Comparison of ENCODE assay signal across 8 cellular contexts in genomic region chr12:12704593-12705230, GRCh38. TPM values are rescaled to one million over a fixed set of nuclear protein-coding genes. Genes with fewer than 3 reads are reported as not detected.
A peak's percentile ranks its signal among the peaks of the same experiment; 100 is the strongest.
DNase-seq lines count a peak whose midpoint lies in the region; ATAC-seq, FAIRE-seq and TF ChIP-seq lines count a peak whose summit lies in the region.

No MANE protein-coding gene starts in this region.

- intact Hi-C loops in lower lobe of right lung (cut with DNase I): no loop called here

- no peak overlapping the region for H3K4me3 Mint-ChIP-seq in activated T-cell treated with anti-CD3 and anti-CD28 coated beads, Interleukin-2, amount 50 U/mL, for 4 hours

- no peaks in the 10 kb centered on the region for H3K36me3 Mint-ChIP-seq in activated T-cell treated with anti-CD3 and anti-CD28 coated beads, Interleukin-2, amount 50 U/mL, for 4 hours (ENCODE audit: insufficient read depth)

- TF ChIP-seq POLR2A in H54 (IDR thresholded peaks at IDR 0.05; ENCODE audit: low read depth, low read length): no peak

- no peaks in the 10 kb centered on the region for H3K27me3 ChIP-seq in lower lobe of right lung (ENCODE audit: low read depth)

- no peaks in the 10 kb centered on the region for H3K9me3 ChIP-seq in lower lobe of right lung

- no peaks in the 10 kb centered on the region for H3K36me3 ChIP-seq in lower lobe of right lung

- H3K4me1 ChIP-seq in lower lobe of right lung: peaks cover 19% of the 10 kb centered on the region

- H3K4me3 ChIP-seq in lower lobe of right lung: no peak overlapping the region

- peak overlapping the region; percentile 8 for H3K27ac ChIP-seq in lower lobe of right lung

- H3K4me1 Mint-ChIP-seq in activated T-cell treated with anti-CD3 and anti-CD28 coated beads, Interleukin-2, amount 50 U/mL, for 4 hours (ENCODE audit: low read depth): peaks cover 19% of the 10 kb centered on the region

- ATAC-seq in activated T-cell treated with anti-CD3 and anti-CD28 coated beads, Interleukin-2, amount 50 U/mL, for 4 hours: peak; percentile 84 to 85
- peak; percentile 96 to 98 for ATAC-seq in lower lobe of right lung

- FAIRE-seq in H54 (lab: Jason Lieb, UNC) (peak; percentile 99), urothelium cell line (lab: Jason Lieb, UNC) (peak; percentile 98)

- DNase-seq in activated T-cell treated with anti-CD3 and anti-CD28 coated beads, Interleukin-2, amount 50 U/mL, for 4 hours: no peak
- DNase-seq in activated T-cell treated with anti-CD3 and anti-CD28 coated beads, Interleukin-2, amount 50 U/mL, for 48 hours: no peak
- peak; percentile 62 for DNase-seq in H54 (ENCODE audit: insufficient read length, low spot score)
- peak; percentile 82 for DNase-seq in NCI-H1092 (lab: John Stamatoyannopoulos, UW)
- DNase-seq in SIG-M5 treated with dmso at 0.1 percent for 504 hours (lab: John Stamatoyannopoulos, UW; ENCODE audit: unreplicated experiment): peak; percentile 84
- DNase-seq in dermis microvascular lymphatic vessel endothelial cell (ENCODE audit: low read depth in 2 of 2): peak; percentile 90 to 94
- no peak for DNase-seq in lower lobe of right lung
- DNase-seq in urothelium cell line (ENCODE audit: low spot score): peak; percentile 92

- no peaks in the 10 kb centered on the region for H3K9me3 Mint-ChIP-seq in activated T-cell treated with anti-CD3 and anti-CD28 coated beads, Interleukin-2, amount 50 U/mL, for 4 hours

- peak; percentile 83 for TF ChIP-seq CTCF in lower lobe of right lung (IDR thresholded peaks at IDR 0.05)

- no peaks in the 10 kb centered on the region for H3K27me3 Mint-ChIP-seq in activated T-cell treated with anti-CD3 and anti-CD28 coated beads, Interleukin-2, amount 50 U/mL, for 4 hours (ENCODE audit: low read depth)

RNA-seq across cellular contexts. Expression of gene GPR19, which starts 8.7 kb away (rescaled TPM):
- 1 to 10 TPM; 1.3 to 2.4 (median 1.3) TPM for total RNA-seq in activated T-cell treated with anti-CD3 and anti-CD28 coated beads, Interleukin-2, amount 50 U/mL, for 4 hours
- 0.38 and 0.64 TPM in 2 replicates for total RNA-seq in dermis microvascular lymphatic vessel endothelial cell
- not detected for total RNA-seq in lower lobe of right lung

RNA-seq across cellular contexts. Expression of gene CDKN1B, which starts 12.5 kb away (rescaled TPM):
- 10 to 100 TPM; 15.6 to 27.7 (median 24.5) TPM for total RNA-seq in activated T-cell treated with anti-CD3 and anti-CD28 coated beads, Interleukin-2, amount 50 U/mL, for 4 hours
- 68.8 and 73.6 TPM in 2 replicates for total RNA-seq in dermis microvascular lymphatic vessel endothelial cell
- 57.7 TPM for total RNA-seq in lower lobe of right lung

Comparison
In these comparisons a context has a peak if more than half of its experiments do, and no peak if none do; other contexts are left out.
1. DNase-seq: peak in H54 (single experiment), NCI-H1092 (single experiment), SIG-M5 treated with dmso at 0.1 percent for 504 hours (single experiment), dermis microvascular lymphatic vessel endothelial cell (2 of 2) and urothelium cell line (single experiment); none in activated T-cell treated with anti-CD3 and anti-CD28 coated beads, Interleukin-2, amount 50 U/mL, for 4 hours (single experiment), activated T-cell treated with anti-CD3 and anti-CD28 coated beads, Interleukin-2, amount 50 U/mL, for 48 hours (0 of 2) and lower lobe of right lung (single experiment).